Comparison of ENCODE assay signal across 8 cellular contexts in the genomic region with DNA sequence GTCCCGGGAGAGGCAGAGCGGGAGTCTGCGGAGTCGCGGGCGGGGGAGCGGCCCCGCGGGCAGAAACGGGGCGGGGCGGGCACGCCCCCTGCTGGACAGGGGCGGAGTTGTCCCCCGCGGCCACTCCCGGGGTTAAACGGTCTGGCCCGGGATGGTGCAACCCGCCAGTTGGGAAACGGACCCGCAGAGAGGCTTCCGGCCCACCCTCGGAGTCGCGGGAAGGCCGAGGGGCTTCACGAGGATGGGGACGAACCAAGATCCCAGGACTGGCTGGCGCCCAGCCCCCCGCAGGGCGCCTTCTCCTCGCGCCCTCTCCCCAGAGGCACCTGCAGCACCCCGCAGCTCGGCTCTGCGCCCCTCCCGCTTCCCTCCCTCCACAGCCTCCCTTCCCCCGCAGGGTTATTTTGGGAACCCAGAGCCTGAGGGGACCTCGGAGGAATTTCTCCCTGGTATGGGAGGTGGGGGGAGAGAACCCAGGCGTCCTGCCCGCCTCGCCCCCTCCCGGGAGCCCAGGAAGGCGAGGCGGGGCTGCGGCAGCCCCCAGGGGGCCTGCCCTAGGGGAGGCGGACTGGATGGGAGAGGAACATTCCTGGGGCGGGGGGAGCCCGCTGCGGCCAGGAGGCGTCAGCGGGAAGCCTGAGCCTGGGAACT. TPM values are rescaled to one million over a fixed set of nuclear protein-coding genes. Genes with fewer than 3 reads are reported as not detected.
DNase-seq lines count a peak whose midpoint lies in the region; ATAC-seq lines count a peak whose summit lies in the region.

No MANE protein-coding gene starts in this region.

- intact Hi-C loops in CD4-positive, alpha-beta memory T cell (cut with micrococcal nuclease): loop anchor here (1.0 to 10.0 kb wide), 5 partner anchors 20 to 372 kb away; partner anchors contain the start of genes CDC42BPG, NRXN2, TM7SF2 and ZNHIT2

- peak overlapping the region; percentile 17 to 99 (median 97) for H3K4me3 Mint-ChIP-seq in CD4-positive, alpha-beta memory T cell

- peak; percentile 29 for ATAC-seq in HG03108 (IDR thresholded peaks at IDR 0.05; ENCODE audit: unreplicated experiment)

- peaks cover 21 to 62% (median 35%) of the 10 kb centered on the region in 4 donors for H3K4me1 Mint-ChIP-seq in CD4-positive, alpha-beta memory T cell

- peaks cover 17 to 43% of the 10 kb centered on the region in 2 donors for H3K36me3 Mint-ChIP-seq in CD4-positive, alpha-beta memory T cell

- peak overlapping the region; percentile 95 to 98 for H3K4me3 ChIP-seq in CD4-positive, alpha-beta memory T cell (ENCODE audit: low read length in 2 of 2)
- H3K4me3 ChIP-seq in iPS-15b (ENCODE audit: low read depth, low read length) (peak overlapping the region; percentile 84), skeletal muscle tissue (ENCODE audit: low read length in 3 of 3) (peak overlapping the region; percentile 64 to 87 (median 83))

- H3K9me3 ChIP-seq in CD4-positive, alpha-beta memory T cell (ENCODE audit: control insufficient read depth in 1 of 2, low read length in 2 of 2): no peaks in the 10 kb centered on the region
- H3K9me3 ChIP-seq in iPS-15b (ENCODE audit: control insufficient read depth, insufficient read depth, low read length) (no peaks in the 10 kb centered on the region), skeletal muscle tissue (ENCODE audit: control insufficient read depth in 3 of 3, low read length in 3 of 3) (no peaks in the 10 kb centered on the region)

- H3K36me3 ChIP-seq in CD4-positive, alpha-beta memory T cell (ENCODE audit: insufficient read depth, low read length): peaks cover 27% of the 10 kb centered on the region
- H3K36me3 ChIP-seq in iPS-15b (ENCODE audit: control insufficient read depth, insufficient read depth, low read length) (no peaks in the 10 kb centered on the region), skeletal muscle tissue (ENCODE audit: control insufficient read depth in 3 of 3, insufficient read depth in 3 of 3, low read length in 3 of 3) (peaks cover 10 to 13% (median 11%) of the 10 kb centered on the region in 3 donors)

- peaks cover 0 to 1% (median 0%) of the 10 kb centered on the region in 8 donors for H3K9me3 Mint-ChIP-seq in CD4-positive, alpha-beta memory T cell

- peak overlapping the region; percentile 73 for H3K9ac ChIP-seq in iPS-15b (ENCODE audit: low read depth, low read length)
- H3K9ac ChIP-seq in skeletal muscle tissue (ENCODE audit: low read depth in 1 of 3, low read length in 3 of 3): peak overlapping the region; percentile 65 to 85 (median 77)

- CTCF ChIA-PET in CD4-positive, alpha-beta memory T cell (lab: Charles Lee; ENCODE audit: partially characterized antibody): interaction anchor here (1.1 to 10.2 kb wide), 13 partner anchors 9 to 75 kb away, joined by 3 to 135 read pairs (median 11); partner anchors contain the start of genes PYGM and SF1

- peak; percentile 65 to 83 (median 74) for DNase-seq in CD4-positive, alpha-beta memory T cell
- peak; percentile 61 to 70 (median 66) for DNase-seq in T-helper 2 cell
- DNase-seq in astrocyte of the hippocampus (ENCODE audit: low read depth, low spot score): peak; percentile 65
- DNase-seq in NCI-H2029 (lab: John Stamatoyannopoulos, UW): no peak
- no peak for DNase-seq in NCI-H510A treated with DMSO at 0.1 percent for 48 hours (lab: John Stamatoyannopoulos, UW)

- H3K27me3 Mint-ChIP-seq in CD4-positive, alpha-beta memory T cell: no peaks in the 10 kb centered on the region

- H3K4me1 ChIP-seq in CD4-positive, alpha-beta memory T cell (ENCODE audit: insufficient read depth, low read length): peaks cover 38% of the 10 kb centered on the region
- peaks cover 7% of the 10 kb centered on the region for H3K4me1 ChIP-seq in iPS-15b (ENCODE audit: control insufficient read depth, insufficient read depth, low read length)
- H3K4me1 ChIP-seq in skeletal muscle tissue (ENCODE audit: control insufficient read depth in 3 of 3, insufficient read depth in 3 of 3, low read length in 3 of 3): peaks cover 38 to 57% (median 53%) of the 10 kb centered on the region in 3 donors

- peak overlapping the region; percentile 81 for H3K27ac ChIP-seq in CD4-positive, alpha-beta memory T cell (ENCODE audit: low read depth, low read length)
- H3K27ac ChIP-seq in skeletal muscle tissue (ENCODE audit: low read depth, low read length): peak overlapping the region; percentile 78

- H3K27me3 ChIP-seq in CD4-positive, alpha-beta memory T cell (ENCODE audit: insufficient read depth, low read length): no peaks in the 10 kb centered on the region
- H3K27me3 ChIP-seq in iPS-15b (ENCODE audit: control insufficient read depth, insufficient read depth, low read length): peaks cover 5% of the 10 kb centered on the region
- no peaks in the 10 kb centered on the region for H3K27me3 ChIP-seq in skeletal muscle tissue (ENCODE audit: control insufficient read depth in 3 of 3, insufficient read depth in 3 of 3, low read length in 3 of 3)

- peak overlapping the region in 1 of 7 donors; percentile 96 for H3K27ac Mint-ChIP-seq in CD4-positive, alpha-beta memory T cell

- POLR2A ChIA-PET in CD4-positive, alpha-beta memory T cell (lab: Charles Lee; ENCODE audit: partially characterized antibody): interaction anchor here (0.7 to 26.2 kb wide), 27 partner anchors 8 to 425 kb away, joined by 3 to 1500 read pairs (median 14); partner anchors contain the start of genes ARL2, CDC42BPG, EHD1 and MAP4K2

RNA-seq across cellular contexts. Expression of gene RASGRP2, which starts 0.9 kb away (rescaled TPM):
- total RNA-seq in CD4-positive, alpha-beta memory T cell: 100 to 1,000 TPM; 440 to 463 TPM
- polyA plus RNA-seq in CD4-positive, alpha-beta memory T cell: 100 to 1,000 TPM; 177 to 208 TPM
- 12.0 TPM for total RNA-seq in skeletal muscle tissue

RNA-seq across cellular contexts. Expression of gene PYGM, which starts 16.7 kb away (rescaled TPM):
- total RNA-seq in CD4-positive, alpha-beta memory T cell: 10 to 100 TPM; 10.7 to 11.3 TPM
- polyA plus RNA-seq in CD4-positive, alpha-beta memory T cell: under 1 TPM in 1 of 2 donors, not detected in 1; 0.38 TPM
- 291 TPM for total RNA-seq in skeletal muscle tissue

RNA-seq across cellular contexts. Expression of gene NRXN2, which starts 20.1 kb away (rescaled TPM):
- total RNA-seq in CD4-positive, alpha-beta memory T cell: under 1 TPM in 1 of 2 experiments, not detected in 1; 0.30 TPM
- not detected for polyA plus RNA-seq in CD4-positive, alpha-beta memory T cell
- total RNA-seq in skeletal muscle tissue: 9.4 TPM

RNA-seq across cellular contexts. Expression of gene SF1, which starts 35.3 kb away (rescaled TPM):
- 100 to 1,000 TPM; 805 to 832 TPM for total RNA-seq in CD4-positive, alpha-beta memory T cell
- polyA plus RNA-seq in CD4-positive, alpha-beta memory T cell: 100 to 1,000 TPM in 1 of 2 donors, 10 to 100 TPM in 1; 48.3 to 158 TPM
- 102 TPM for total RNA-seq in skeletal muscle tissue

RNA-seq across cellular contexts. Expression of gene MAP4K2, which starts 59.9 kb away (rescaled TPM):
- 100 to 1,000 TPM; 122 to 128 TPM for total RNA-seq in CD4-positive, alpha-beta memory T cell
- 10 to 100 TPM; 32.3 to 57.2 TPM for polyA plus RNA-seq in CD4-positive, alpha-beta memory T cell
- 2.6 TPM for total RNA-seq in skeletal muscle tissue

Comparison
In these comparisons a context has a peak if more than half of its experiments do, and no peak if none do; other contexts are left out.
1. DNase-seq: peak in CD4-positive, alpha-beta memory T cell (5 of 5), T-helper 2 cell (5 of 5) and astrocyte of the hippocampus (single experiment); none in NCI-H2029 (single experiment) and NCI-H510A treated with DMSO at 0.1 percent for 48 hours (single experiment).
2. RNA of gene RASGRP2, which starts 0.9 kb away (total RNA-seq): 440 to 463 TPM in CD4-positive, alpha-beta memory T cell; 12.0 TPM in skeletal muscle tissue (single experiment); every median in the first group is over 10 times any median in the second.
3. RNA of gene PYGM, which starts 16.7 kb away (total RNA-seq): 291 TPM in skeletal muscle tissue (single experiment); 10.7 to 11.3 TPM in CD4-positive, alpha-beta memory T cell; every median in the first group is over 10 times any median in the second.
4. Peak in every context shown above with its lines, with median percentiles within 50 percentile points of each other: H3K4me3 ChIP-seq.